16 cellular contexts compared by ENCODE assay signal in genomic region chr2:239668651-239669050, GRCh38.
A peak's percentile ranks its signal among the peaks of the same experiment; 100 is the strongest.
DNase-seq lines count a peak whose midpoint lies in the region; ATAC-seq, FAIRE-seq and TF ChIP-seq lines count a peak whose summit lies in the region.
"Had no signal": no experiment of that assay in that cellular context is flagged by ENCODE, and none has a peak within 500 bp of the region (broad histone marks: within the 10 kb centered on the region; RNA-seq: fewer than 3 reads in every experiment).

No MANE protein-coding gene starts in this region.

- TF ChIP-seq RAD21 in HepG2 (CRISPR knock-in tag; IDR thresholded peaks at IDR 0.05): no peak
- no peak for TF ChIP-seq RAD21 in IMR-90 (IDR thresholded peaks at IDR 0.05; ENCODE audit: low read length)

- H3K4me1 Mint-ChIP-seq in naive thymus-derived CD4-positive, alpha-beta T cell: no peaks in the 10 kb centered on the region
- H3K4me1 Mint-ChIP-seq: B cell, CD14-positive monocyte had no signal

- TF ChIP-seq EP300 in HepG2 (IDR thresholded peaks at IDR 0.05; ENCODE audit: low read depth in 2 of 2, low read length in 2 of 2): no peak
- TF ChIP-seq EP300 in HepG2 (CRISPR knock-in tag; IDR thresholded peaks at IDR 0.05; ENCODE audit: borderline replicate concordance): no peak

- H2BK5ac ChIP-seq in IMR-90 (ENCODE audit: low read depth, low read length, poor library complexity, severe bottlenecking): no peak overlapping the region

- no peak overlapping the region for H3K23ac ChIP-seq in IMR-90 (ENCODE audit: low read depth, low read length)

- H3K36me3 Mint-ChIP-seq in naive thymus-derived CD4-positive, alpha-beta T cell: no peaks in the 10 kb centered on the region
- H3K36me3 Mint-ChIP-seq: CD14-positive monocyte; CD8-positive, alpha-beta T cell had no signal

- no TSS peak for BruUV-seq in HepG2 (replicated peaks; lab: Mats Ljungman, UMichigan)
- BruUV-seq in IMR-90 (replicated peaks; lab: Mats Ljungman, UMichigan): no TSS peak

- H3K56ac ChIP-seq in IMR-90 (ENCODE audit: extremely low read depth, insufficient read depth, low read length): no peak overlapping the region

- no peak overlapping the region for H3K4ac ChIP-seq in IMR-90 (ENCODE audit: low read depth, low read length)

- H2AK5ac ChIP-seq in IMR-90 (ENCODE audit: low read depth, low read length): no peak overlapping the region

- in situ Hi-C loops in HepG2 (cut with HindIII; ENCODE audit: extremely low pct_ligation_motif_present, low pct_unique_long_range_greater_than_20kb) (no loop called here), IMR-90 (cut with MboI; ENCODE audit: low sequenced_read_pairs) (no loop called here)

- no peak overlapping the region for H3K14ac ChIP-seq in IMR-90 (replicated peaks; ENCODE audit: low read depth, low read length)

- no peaks in the 10 kb centered on the region for H3K9me1 ChIP-seq in IMR-90 (ENCODE audit: insufficient read depth, low read length)

- no peak overlapping the region for H4K8ac ChIP-seq in IMR-90 (ENCODE audit: low read depth in 2 of 2, low read length in 2 of 2)

- H3K27me3 ChIP-seq in HepG2 (ENCODE audit: control insufficient read depth in 1 of 2, insufficient read depth in 2 of 2, low read length in 2 of 2): peaks cover 8 to 65% of the 10 kb centered on the region in 2 experiments
- no peaks in the 10 kb centered on the region for H3K27me3 ChIP-seq in right lobe of liver
- H3K27me3 ChIP-seq in IMR-90 (ENCODE audit: control insufficient read depth, insufficient read depth, low read length): no peaks in the 10 kb centered on the region
- no peaks in the 10 kb centered on the region for H3K27me3 ChIP-seq in naive thymus-derived CD4-positive, alpha-beta T cell (ENCODE audit: control insufficient read depth in 2 of 2, insufficient read depth in 2 of 2, low read length in 2 of 2)

- no peak for DNase-seq in HepG2 (ENCODE audit: low spot score)
- DNase-seq in right lobe of liver: no peak
- DNase-seq in IMR-90: no peak
- no peak for DNase-seq in naive thymus-derived CD4-positive, alpha-beta T cell
- no peak for DNase-seq in DMS 273 (lab: John Stamatoyannopoulos, UW; ENCODE audit: unreplicated experiment)
- DNase-seq: Caco-2; CD8-positive, alpha-beta T cell; DMS53; GM23248 had no signal

- TF ChIP-seq CTCF in HepG2 (CRISPR knock-in tag; IDR thresholded peaks at IDR 0.05): no peak
- TF ChIP-seq CTCF in right lobe of liver (IDR thresholded peaks at IDR 0.05): no peak
- no peak for TF ChIP-seq CTCF in IMR-90 (conservative IDR thresholded peaks at IDR 0.05; ENCODE audit: low read depth, low read length)

- FAIRE-seq in HepG2 (lab: Jason Lieb, UNC): no peak
- FAIRE-seq: A204.1, H54 had no signal

- H3K9ac ChIP-seq in HepG2 (ENCODE audit: insufficient read depth, low read depth, low read length) (no peak overlapping the region), IMR-90 (ENCODE audit: low read depth, low read length) (no peak overlapping the region)
- H3K9ac ChIP-seq: GM23248 had no signal

- no peaks in the 10 kb centered on the region for H3K79me1 ChIP-seq in IMR-90 (ENCODE audit: low read depth in 1 of 2, low read length in 2 of 2)

- no peaks in the 10 kb centered on the region for H3K4me1 ChIP-seq in HepG2 (ENCODE audit: insufficient read depth, low read length)
- no peaks in the 10 kb centered on the region for H3K4me1 ChIP-seq in right lobe of liver
- no peaks in the 10 kb centered on the region for H3K4me1 ChIP-seq in IMR-90 (ENCODE audit: control insufficient read depth, insufficient read depth, low read length)
- H3K4me1 ChIP-seq in naive thymus-derived CD4-positive, alpha-beta T cell (ENCODE audit: control insufficient read depth in 2 of 2, insufficient read depth in 2 of 2, low read length in 2 of 2): no peaks in the 10 kb centered on the region
- H3K4me1 ChIP-seq: Caco-2 had no signal

- H3K36me3 ChIP-seq in HepG2 (replicated peaks in 1 of 2; ENCODE audit: control insufficient read depth in 1 of 2, insufficient read depth in 2 of 2, low read length in 2 of 2) (no peaks in the 10 kb centered on the region), right lobe of liver (no peaks in the 10 kb centered on the region), IMR-90 (ENCODE audit: control insufficient read depth, insufficient read depth, low read length) (no peaks in the 10 kb centered on the region)
- no peaks in the 10 kb centered on the region for H3K36me3 ChIP-seq in naive thymus-derived CD4-positive, alpha-beta T cell (ENCODE audit: control insufficient read depth in 2 of 3, insufficient read depth in 3 of 3, low read length in 3 of 3)

- 79% methylated on average over 3 of the region's 3 CpGs for WGBS in HepG2 (ENCODE audit: low lambda C conversion rate)
- WGBS in right lobe of liver (ENCODE audit: insufficient coverage, low coverage, low lambda C conversion rate, missing lambda C conversion rate): no CpG with 5 or more reads among the region's 3 CpGs
- no CpG with 5 or more reads among the region's 3 CpGs for WGBS in IMR-90 (ENCODE audit: extremely low coverage in 2 of 2, insufficient read length in 1 of 2), 2 experiments

- H2BK20ac ChIP-seq in IMR-90 (ENCODE audit: low read depth, low read length): no peak overlapping the region

- peaks cover 0 to 2% (median 0%) of the 10 kb centered on the region in 5 donors for H3K27me3 Mint-ChIP-seq in naive thymus-derived CD4-positive, alpha-beta T cell

- H2AFZ ChIP-seq in HepG2 (ENCODE audit: low read length) (no peak overlapping the region), IMR-90 (replicated peaks; ENCODE audit: low read length, poor library complexity) (peak overlapping the region; percentile 21)
- H2AFZ ChIP-seq: GM23248 had no signal

- H4K5ac ChIP-seq in IMR-90 (ENCODE audit: low read depth, low read length): no peak overlapping the region

- no peak for TF ChIP-seq POLR2A in HepG2 (IDR thresholded peaks at IDR 0.05; ENCODE audit: insufficient read depth in 1 of 2, low read depth in 2 of 2, low read length in 2 of 2)
- no peak for TF ChIP-seq POLR2A in right lobe of liver (IDR thresholded peaks at IDR 0.05)
- TF ChIP-seq POLR2A in IMR-90 (IDR thresholded peaks at IDR 0.05; ENCODE audit: low read depth, low read length): no peak

- intact Hi-C loops in HepG2 (cut with micrococcal nuclease; ENCODE audit: unreplicated experiment) (no loop called here), right lobe of liver (cut with DNase I) (no loop called here), IMR-90 (cut with micrococcal nuclease) (no loop called here)
- intact Hi-C loops in naive thymus-derived CD4-positive, alpha-beta T cell (cut with micrococcal nuclease): no loop called here

- H2AK9ac ChIP-seq in IMR-90 (replicated peaks; ENCODE audit: low read depth, low read length, poor library complexity): no peak overlapping the region

- POLR2A ChIA-PET in HepG2 (lab: Yijun Ruan, JAX): no interaction called here
- POLR2A ChIA-PET in IMR-90 (lab: Charles Lee; ENCODE audit: unreplicated experiment): no interaction called here
- POLR2A ChIA-PET in naive thymus-derived CD4-positive, alpha-beta T cell (lab: Charles Lee): no interaction called here

- ATAC-seq in HepG2 (no peak), right lobe of liver (no peak), IMR-90 (ENCODE audit: low read depth) (no peak), HG03432 (IDR thresholded peaks at IDR 0.05; ENCODE audit: unreplicated experiment) (no peak), GM18502 (IDR thresholded peaks at IDR 0.05; ENCODE audit: poor library complexity, unreplicated experiment) (no peak)
- peak; percentile 12 for ATAC-seq in naive thymus-derived CD4-positive, alpha-beta T cell
- ATAC-seq: CD8-positive, alpha-beta T cell; HCT116 had no signal

- no peaks in the 10 kb centered on the region for H3K79me2 ChIP-seq in HepG2 (ENCODE audit: insufficient read depth, low read length)

- H3K27ac ChIP-seq in HepG2 (ENCODE audit: extremely low read length, insufficient read depth, low read length) (no peak overlapping the region), right lobe of liver (no peak overlapping the region), IMR-90 (ENCODE audit: insufficient read depth, low read length) (no peak overlapping the region)
- no peak overlapping the region for H3K27ac ChIP-seq in naive thymus-derived CD4-positive, alpha-beta T cell (ENCODE audit: low read depth, low read length)
- H3K27ac ChIP-seq: GM23248 had no signal

- dilution Hi-C loops in IMR-90 (cut with HindIII; ENCODE audit: low sequenced_read_pairs, unreplicated experiment): no loop called here

- no peak overlapping the region for H3K18ac ChIP-seq in IMR-90 (ENCODE audit: low read depth, low read length)

- no peak overlapping the region for H3K4me3 Mint-ChIP-seq in naive thymus-derived CD4-positive, alpha-beta T cell
- H3K4me3 Mint-ChIP-seq: B cell; CD14-positive monocyte; CD8-positive, alpha-beta T cell had no signal

- H2BK15ac ChIP-seq in IMR-90 (ENCODE audit: low read depth, low read length): no peak overlapping the region

- H3K9me3 ChIP-seq in HepG2 (ENCODE audit: low read length) (no peaks in the 10 kb centered on the region), right lobe of liver (no peaks in the 10 kb centered on the region), IMR-90 (ENCODE audit: control insufficient read depth, insufficient read depth, low read length) (peaks cover 6% of the 10 kb centered on the region; the same call in 1 of the 2 replicates)
- no peaks in the 10 kb centered on the region for H3K9me3 ChIP-seq in naive thymus-derived CD4-positive, alpha-beta T cell (ENCODE audit: control insufficient read depth in 2 of 3, low read length in 3 of 3)
- H3K9me3 ChIP-seq: Caco-2 had no signal

- H4K20me1 ChIP-seq in HepG2 (ENCODE audit: insufficient read depth, low read length): no peaks in the 10 kb centered on the region
- H4K20me1 ChIP-seq in IMR-90 (ENCODE audit: insufficient read depth, low read length): no peaks in the 10 kb centered on the region

- no peak overlapping the region for H2BK120ac ChIP-seq in IMR-90 (ENCODE audit: low read depth, low read length)

- no peaks in the 10 kb centered on the region for H3K9me3 Mint-ChIP-seq in naive thymus-derived CD4-positive, alpha-beta T cell
- H3K9me3 Mint-ChIP-seq: CD14-positive monocyte; CD8-positive, alpha-beta T cell had no signal

- CTCF ChIA-PET in HepG2 (lab: Yijun Ruan, JAX; ENCODE audit: low intra/inter-chr PET ratio, low total read pairs): no interaction called here
- CTCF ChIA-PET in IMR-90 (lab: Yijun Ruan, JAX): interaction anchor here (0.5 kb wide), 1 partner anchor 11 kb away, joined by 3 read pairs; no protein-coding TSS in a partner anchor
- CTCF ChIA-PET in naive thymus-derived CD4-positive, alpha-beta T cell (lab: Charles Lee): no interaction called here

- no peak overlapping the region for H3K4me2 ChIP-seq in HepG2 (ENCODE audit: low read depth, low read length)
- H3K4me2 ChIP-seq in IMR-90 (ENCODE audit: low read depth, low read length): no peak overlapping the region

- no peak overlapping the region for H4K91ac ChIP-seq in IMR-90 (ENCODE audit: insufficient read depth, low read depth, low read length)

- H3K4me3 ChIP-seq in HepG2 (replicated peaks in 1 of 3; ENCODE audit: insufficient read depth in 1 of 3, low read depth in 2 of 3, low read length in 3 of 3) (no peak overlapping the region), right lobe of liver (no peak overlapping the region), IMR-90 (ENCODE audit: insufficient read depth, low read depth, low read length) (no peak overlapping the region)
- H3K4me3 ChIP-seq in naive thymus-derived CD4-positive, alpha-beta T cell (ENCODE audit: low read length): no peak overlapping the region
- H3K4me3 ChIP-seq: GM23248 had no signal

- no peak overlapping the region for H3K27ac Mint-ChIP-seq in naive thymus-derived CD4-positive, alpha-beta T cell
- H3K27ac Mint-ChIP-seq: B cell; CD8-positive, alpha-beta T cell had no signal
